1 cellular context compared by ENCODE assay signal in the genomic region with DNA sequence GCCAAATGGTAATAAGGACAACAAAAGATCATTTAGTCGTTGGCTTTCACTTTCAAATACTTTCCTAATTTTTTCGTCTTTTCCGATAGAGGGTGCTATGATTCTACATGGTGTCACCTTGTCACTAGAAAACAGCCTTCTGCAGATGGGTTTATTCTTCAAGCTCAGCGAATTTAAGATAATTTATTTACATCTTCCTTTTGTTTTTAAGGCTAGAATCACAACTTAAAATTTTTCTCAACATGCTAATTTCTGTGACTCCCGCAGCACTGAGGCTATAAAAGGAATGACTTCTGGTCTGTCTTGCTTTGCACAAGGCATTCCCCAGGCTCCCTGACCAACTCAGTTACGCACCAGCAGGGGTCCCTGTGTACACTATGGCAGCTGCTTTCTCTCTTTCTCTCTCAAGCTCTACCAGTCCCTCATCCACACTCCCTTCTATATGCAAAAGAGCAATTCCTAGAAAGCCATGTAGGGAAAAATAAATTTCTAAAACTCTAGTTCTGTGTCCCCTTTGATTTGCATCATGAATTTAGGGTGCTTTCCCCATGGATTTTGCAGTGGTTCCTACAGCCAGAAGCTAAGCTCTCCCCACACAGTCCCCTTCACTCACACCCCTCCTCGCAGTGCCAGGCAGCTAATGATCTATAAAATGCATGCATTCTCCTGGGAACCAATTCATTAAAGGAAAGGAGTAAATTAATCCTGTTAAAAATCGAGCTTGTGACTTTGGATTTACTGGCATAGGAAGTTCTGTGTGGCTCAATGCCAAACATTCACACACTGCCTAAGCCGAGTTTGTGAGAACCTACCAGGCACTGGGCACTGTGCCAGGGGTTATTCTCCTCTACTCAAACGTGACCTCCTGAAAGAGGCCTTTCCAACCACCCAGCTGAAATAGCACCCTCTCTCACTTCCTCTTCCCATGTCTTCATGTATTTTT.
TF ChIP-seq lines count a peak whose summit lies in the region.

No MANE protein-coding gene starts in this region.

TF ChIP-seq in GM12878, 131 proteins besides CTCF, POLR2A, EP300 and RAD21 (continued from another document):
- TF ChIP-seq, protein P1, sequence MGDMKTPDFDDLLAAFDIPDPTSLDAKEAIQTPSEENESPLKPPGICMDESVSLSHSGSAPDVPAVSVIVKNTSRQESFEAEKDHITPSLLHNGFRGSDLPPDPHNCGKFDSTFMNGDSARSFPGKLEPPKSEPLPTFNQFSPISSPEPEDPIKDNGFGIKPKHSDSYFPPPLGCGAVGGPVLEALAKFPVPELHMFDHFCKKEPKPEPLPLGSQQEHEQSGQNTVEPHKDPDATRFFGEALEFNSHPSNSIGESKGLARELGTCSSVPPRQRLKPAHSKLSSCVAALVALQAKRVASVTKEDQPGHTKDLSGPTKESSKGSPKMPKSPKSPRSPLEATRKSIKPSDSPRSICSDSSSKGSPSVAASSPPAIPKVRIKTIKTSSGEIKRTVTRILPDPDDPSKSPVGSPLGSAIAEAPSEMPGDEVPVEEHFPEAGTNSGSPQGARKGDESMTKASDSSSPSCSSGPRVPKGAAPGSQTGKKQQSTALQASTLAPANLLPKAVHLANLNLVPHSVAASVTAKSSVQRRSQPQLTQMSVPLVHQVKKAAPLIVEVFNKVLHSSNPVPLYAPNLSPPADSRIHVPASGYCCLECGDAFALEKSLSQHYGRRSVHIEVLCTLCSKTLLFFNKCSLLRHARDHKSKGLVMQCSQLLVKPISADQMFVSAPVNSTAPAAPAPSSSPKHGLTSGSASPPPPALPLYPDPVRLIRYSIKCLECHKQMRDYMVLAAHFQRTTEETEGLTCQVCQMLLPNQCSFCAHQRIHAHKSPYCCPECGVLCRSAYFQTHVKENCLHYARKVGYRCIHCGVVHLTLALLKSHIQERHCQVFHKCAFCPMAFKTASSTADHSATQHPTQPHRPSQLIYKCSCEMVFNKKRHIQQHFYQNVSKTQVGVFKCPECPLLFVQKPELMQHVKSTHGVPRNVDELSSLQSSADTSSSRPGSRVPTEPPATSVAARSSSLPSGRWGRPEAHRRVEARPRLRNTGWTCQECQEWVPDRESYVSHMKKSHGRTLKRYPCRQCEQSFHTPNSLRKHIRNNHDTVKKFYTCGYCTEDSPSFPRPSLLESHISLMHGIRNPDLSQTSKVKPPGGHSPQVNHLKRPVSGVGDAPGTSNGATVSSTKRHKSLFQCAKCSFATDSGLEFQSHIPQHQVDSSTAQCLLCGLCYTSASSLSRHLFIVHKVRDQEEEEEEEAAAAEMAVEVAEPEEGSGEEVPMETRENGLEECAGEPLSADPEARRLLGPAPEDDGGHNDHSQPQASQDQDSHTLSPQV (IDR thresholded peaks at IDR 0.05) = no peak
- TF ChIP-seq IKZF2 (IDR thresholded peaks at IDR 0.05) = peak; percentile 35 to 41; a peak in 2 of 4 replicates
